Comparison of ENCODE assay signal across 9 cellular contexts in genomic region chr4:133148690-133149363, GRCh38. TPM values are rescaled to one million over a fixed set of nuclear protein-coding genes. Genes with fewer than 3 reads are reported as not detected.
DNase-seq lines count a peak whose midpoint lies in the region; ATAC-seq, FAIRE-seq and TF ChIP-seq lines count a peak whose summit lies in the region.
"Had no signal": no experiment of that assay in that cellular context is flagged by ENCODE, and none has a peak within 500 bp of the region (broad histone marks: within the 10 kb centered on the region; RNA-seq: fewer than 3 reads in every experiment).

Gene PCDH10, plus strand, starts transcription at chr4:133149294. Its CDS starts 847 bp downstream, at chr4:133150141.

- H3K79me2 ChIP-seq in KMS-11 (ENCODE audit: insufficient read depth, low read depth) (no peaks in the 10 kb centered on the region), H1 (ENCODE audit: control insufficient read depth in 1 of 2, insufficient read depth in 2 of 2, low read length in 2 of 2) (no peaks in the 10 kb centered on the region)

- H3K23ac ChIP-seq in H1 (ENCODE audit: insufficient read length), result no peak within 1 kb of the TSS

- H4K20me1 ChIP-seq in BLaER1 treated with 17β-estradiol and CSF1 and Interleukin-3, amounts not matched to agents 10 nM and 100 nM, result no peaks in the 10 kb centered on the region; a peak in 1 of 22 replicates
- no peaks in the 10 kb centered on the region for H4K20me1 ChIP-seq in KMS-11 (ENCODE audit: insufficient read depth)
- H4K20me1 ChIP-seq in H1 (replicated peaks in 1 of 2; ENCODE audit: control insufficient read depth in 1 of 2, insufficient read depth in 2 of 2, low read length in 2 of 2), result peaks cover 3 to 5% of the 10 kb centered on the region in 2 experiments

- peaks cover 55 to 66% (median 61%) of the 10 kb centered on the region in 11 experiments for H3K9me3 ChIP-seq in BLaER1 treated with 17β-estradiol and CSF1 and Interleukin-3, amounts not matched to agents 10 nM and 100 nM (replicated peaks in 1 of 11)
- H3K9me3 ChIP-seq in T-helper 17 cell (ENCODE audit: control insufficient read depth, low read length, poor library complexity, severe bottlenecking) (no peaks in the 10 kb centered on the region), H1 (ENCODE audit: insufficient read depth in 2 of 2, low read depth in 1 of 2, low read length in 1 of 2) (no peaks in the 10 kb centered on the region), liver (ENCODE audit: control insufficient read depth in 4 of 4, low read length in 3 of 4) (no peaks in the 10 kb centered on the region)

- 2% methylated on average over 21 of the region's 38 CpGs; no CpG with 5 or more reads in 1 of the 2 experiments for WGBS in H1 (ENCODE audit: extremely low coverage in 1 of 2, insufficient coverage in 1 of 2, insufficient read length in 1 of 2, insufficient replicate concordance in 2 of 2, low coverage in 1 of 2, low lambda C conversion rate in 2 of 2, missing lambda C conversion rate in 1 of 2), 2 experiments
- 3% methylated on average over 38 of the region's 38 CpGs for WGBS in liver

- H3K56ac ChIP-seq in H1 (replicated peaks; ENCODE audit: insufficient read length, low read depth, low read length), result peak within 1 kb of the TSS; percentile 49

- no peak within 1 kb of the TSS for H3K4ac ChIP-seq in H1 (replicated peaks; ENCODE audit: insufficient read length, low read depth, low read length)

- H3K27ac Mint-ChIP-seq in T-helper 17 cell, result no peak within 1 kb of the TSS

- H3K9ac ChIP-seq in BLaER1 treated with 17β-estradiol and CSF1 and Interleukin-3, amounts not matched to agents 10 nM and 100 nM, result peak within 1 kb of the TSS in 6 of 11 experiments; percentile 8 to 46 (median 34); a peak in 4 of 22 replicates
- peak within 1 kb of the TSS; percentile 18; the same call in 1 of the 2 replicates for H3K9ac ChIP-seq in KMS-11
- peak within 1 kb of the TSS in 1 of 4 experiments; percentile 34; a peak in 2 of 7 replicates for H3K9ac ChIP-seq in H1 (replicated peaks in 1 of 4; ENCODE audit: extremely low read depth in 1 of 4, low read depth in 3 of 4, low read length in 3 of 4)
- H3K9ac ChIP-seq in liver (ENCODE audit: low read depth in 1 of 2, low read length in 2 of 2), result no peak within 1 kb of the TSS

- H3K27ac ChIP-seq in BLaER1 treated with 17β-estradiol and CSF1 and Interleukin-3, amounts not matched to agents 10 nM and 100 nM, result no peak within 1 kb of the TSS
- no peak within 1 kb of the TSS for H3K27ac ChIP-seq in KMS-11
- no peak within 1 kb of the TSS for H3K27ac ChIP-seq in H1 (ENCODE audit: low read depth, low read length)
- H3K27ac ChIP-seq in liver (ENCODE audit: low read depth in 1 of 2, low read length in 2 of 2), result no peak within 1 kb of the TSS

- H2BK20ac ChIP-seq in H1 (ENCODE audit: low read length), result 0 out of 2 replicates have a peak within 1 kb of the TSS, but pooled peaks have one; percentile 36

- peaks cover 4% of the 10 kb centered on the region for H3K36me3 Mint-ChIP-seq in T-helper 17 cell (ENCODE audit: low read depth)
- H3K36me3 Mint-ChIP-seq: IgD-negative memory B cell had no signal

- peaks cover 30 to 49% (median 42%) of the 10 kb centered on the region in 11 experiments for H3K27me3 ChIP-seq in BLaER1 treated with 17β-estradiol and CSF1 and Interleukin-3, amounts not matched to agents 10 nM and 100 nM
- H3K27me3 ChIP-seq in KMS-11 (ENCODE audit: insufficient read depth, low read depth) (no peaks in the 10 kb centered on the region), H1 (replicated peaks in 1 of 4; ENCODE audit: control insufficient read depth in 3 of 4, extremely low read depth in 1 of 4, insufficient read depth in 3 of 4, low read length in 3 of 4) (peaks cover 45 to 69% (median 63%) of the 10 kb centered on the region in 4 experiments; a peak in 6 of 7 replicates), liver (ENCODE audit: control insufficient read depth in 4 of 4, insufficient read depth in 4 of 4, low read length in 3 of 4) (peaks cover 2 to 18% (median 12%) of the 10 kb centered on the region in 4 donors)

- 0 out of 2 replicates have a peak within 1 kb of the TSS, but pooled peaks have one; percentile 9 for H3K18ac ChIP-seq in H1 (ENCODE audit: extremely low read depth, low read length)

- peak in 1 of 2 experiments; percentile 88; a peak in 2 of 3 replicates for TF ChIP-seq POLR2A in H1 (IDR thresholded peaks at IDR 0.05; ENCODE audit: control extremely low read depth in 1 of 2, low read depth in 2 of 2, low read length in 2 of 2)

- peaks cover 8% of the 10 kb centered on the region for H3K4me1 Mint-ChIP-seq in T-helper 17 cell

- no peaks in the 10 kb centered on the region for H3K79me1 ChIP-seq in H1 (ENCODE audit: low read depth, low read length)

- H3K14ac ChIP-seq in H1 (ENCODE audit: insufficient read length), result peak within 1 kb of the TSS; percentile 58

- DNase-seq in T-helper 17 cell, result no peak
- peak; percentile 88 to 99 for DNase-seq in H1 (ENCODE audit: low read depth in 1 of 2, low spot score in 2 of 2)
- peak; percentile 28 for DNase-seq in stimulated activated CD4-positive, alpha-beta T cell treated with anti-CD3 and anti-CD28 coated beads, Interleukin-4, amount 100 ng/mL, for 24 hours

- CTCF ChIA-PET in H1 (lab: Charles Lee; ENCODE audit: partially characterized antibody), result interaction anchor here (0.8 to 2.4 kb wide), 6 partner anchors 25 to 689 kb away, joined by 3 to 10 read pairs (median 4); no protein-coding TSS in a partner anchor

- peaks cover 12 to 28% (median 21%) of the 10 kb centered on the region in 10 experiments; a peak in 17 of 20 replicates for H3K4me1 ChIP-seq in BLaER1 treated with 17β-estradiol and CSF1 and Interleukin-3, amounts not matched to agents 10 nM and 100 nM
- H3K4me1 ChIP-seq in KMS-11 (ENCODE audit: low read depth, poor library complexity, severe bottlenecking), result peaks cover 31% of the 10 kb centered on the region
- H3K4me1 ChIP-seq in H1 (replicated peaks in 1 of 4; ENCODE audit: control insufficient read depth in 3 of 4, insufficient read depth in 4 of 4, low read length in 3 of 4), result peaks cover 5 to 17% (median 15%) of the 10 kb centered on the region in 4 experiments
- peaks cover 9 to 65% (median 33%) of the 10 kb centered on the region in 4 donors for H3K4me1 ChIP-seq in liver (ENCODE audit: control insufficient read depth in 4 of 4, insufficient read depth in 4 of 4, low read length in 3 of 4)

- TF ChIP-seq RAD21 in H1 (IDR thresholded peaks at IDR 0.05 in 1 of 2, conservative IDR thresholded peaks at IDR 0.05 in 1 of 2; ENCODE audit: low read depth in 2 of 2, low read length in 2 of 2) (no peak), liver (IDR thresholded peaks at IDR 0.05) (no peak)

- no peak within 1 kb of the TSS for H2BK120ac ChIP-seq in H1 (replicated peaks; ENCODE audit: low read depth, low read length)

- no peaks in the 10 kb centered on the region for H3K36me3 ChIP-seq in BLaER1 treated with 17β-estradiol and CSF1 and Interleukin-3, amounts not matched to agents 10 nM and 100 nM
- H3K36me3 ChIP-seq in KMS-11 (ENCODE audit: insufficient read depth) (no peaks in the 10 kb centered on the region), H1 (ENCODE audit: control insufficient read depth in 2 of 4, insufficient read depth in 4 of 4, low read length in 3 of 4) (no peaks in the 10 kb centered on the region), liver (ENCODE audit: control insufficient read depth in 4 of 4, insufficient read depth in 3 of 4, low read depth in 1 of 4, low read length in 3 of 4) (no peaks in the 10 kb centered on the region)

- H2BK15ac ChIP-seq in H1 (ENCODE audit: low read length), result 0 out of 2 replicates have a peak within 1 kb of the TSS, but pooled peaks have one; percentile 97

- no peak within 1 kb of the TSS for H2BK12ac ChIP-seq in H1 (ENCODE audit: low read depth, low read length)

- peak; percentile 57 for ATAC-seq in GM19467 (IDR thresholded peaks at IDR 0.05; ENCODE audit: unreplicated experiment)
- peak; percentile 25 for ATAC-seq in T-helper 17 cell
- ATAC-seq in HG02970 (IDR thresholded peaks at IDR 0.05; ENCODE audit: low FRiP score, unreplicated experiment), result no peak

- no peak for TF ChIP-seq EP300 in H1 (IDR thresholded peaks at IDR 0.05; ENCODE audit: borderline replicate concordance in 1 of 2, low read depth in 2 of 2, low read length in 2 of 2)

- H4K8ac ChIP-seq in H1 (ENCODE audit: extremely low read depth, insufficient read depth, low read length), result no peak within 1 kb of the TSS

- H4K91ac ChIP-seq in H1 (replicated peaks; ENCODE audit: insufficient read length, low read length), result no peak within 1 kb of the TSS

- no peak for FAIRE-seq in H1 (lab: Jason Lieb, UNC)

- H3K27me3 Mint-ChIP-seq in T-helper 17 cell, result peaks cover 77% of the 10 kb centered on the region

- H3K4me2 ChIP-seq in BLaER1 treated with 17β-estradiol and CSF1 and Interleukin-3, amounts not matched to agents 10 nM and 100 nM, result peak within 1 kb of the TSS; percentile 33 to 73 (median 67)
- H3K4me2 ChIP-seq in KMS-11, result peak within 1 kb of the TSS; percentile 85
- peak within 1 kb of the TSS; percentile 99 for H3K4me2 ChIP-seq in H1 (ENCODE audit: insufficient read depth in 1 of 2, low read depth in 2 of 2, low read length in 2 of 2)

- H2BK5ac ChIP-seq in H1 (ENCODE audit: low read depth, low read length), result no peak within 1 kb of the TSS

- no peak within 1 kb of the TSS for H2AK5ac ChIP-seq in H1 (ENCODE audit: low read depth, low read length)

- peak within 1 kb of the TSS; percentile 52 for H3K4me3 Mint-ChIP-seq in T-helper 17 cell

- POLR2A ChIA-PET in H1 (lab: Charles Lee; ENCODE audit: partially characterized antibody), result interaction anchor here (0.7 to 1.8 kb wide), 3 partner anchors 17 to 519 kb away, joined by 3 to 7 read pairs (median 3); no protein-coding TSS in a partner anchor

- peak within 1 kb of the TSS; percentile 56 for H2AFZ ChIP-seq in KMS-11 (ENCODE audit: low read depth)
- peak within 1 kb of the TSS; percentile 95 for H2AFZ ChIP-seq in H1 (ENCODE audit: low read length)

- TF ChIP-seq CTCF in KMS-11 (conservative IDR thresholded peaks at IDR 0.05; ENCODE audit: low read depth, low read length) (no peak; the same call in 1 of the 2 replicates), H1 (IDR thresholded peaks at IDR 0.05; ENCODE audit: control extremely low read depth in 1 of 3, insufficient read depth in 1 of 3, low read depth in 1 of 3, low read length in 3 of 3) (no peak), liver (IDR thresholded peaks at IDR 0.05; ENCODE audit: low read depth, low read length, missing input control) (no peak)

- H3K4me3 ChIP-seq in BLaER1 treated with 17β-estradiol and CSF1 and Interleukin-3, amounts not matched to agents 10 nM and 100 nM, result peak within 1 kb of the TSS; percentile 40 to 66 (median 55)
- H3K4me3 ChIP-seq in KMS-11 (IDR thresholded peaks at IDR 0.05; ENCODE audit: insufficient read depth, low read depth, low read length) (peak within 1 kb of the TSS; percentile 21), H1 (ENCODE audit: extremely low read depth in 1 of 4, insufficient read depth in 2 of 4, low read depth in 3 of 4, low read length in 4 of 4) (peak within 1 kb of the TSS; percentile 62 to 67 (median 64)), liver (ENCODE audit: low read depth in 1 of 3, low read length in 3 of 3) (peak within 1 kb of the TSS in 1 of 3 donors; percentile 30)

- H3K23me2 ChIP-seq in H1 (ENCODE audit: low read depth, low read length), result peaks cover 58% of the 10 kb centered on the region

- H4K5ac ChIP-seq in H1 (ENCODE audit: insufficient read length, low read depth, low read length), result no peak within 1 kb of the TSS

RNA-seq across cellular contexts. Expression of gene PCDH10, which starts in this region (rescaled TPM):
- total RNA-seq in T-helper 17 cell, result not detected
- total RNA-seq in H1 (2021; fragmentation: NEBNext Ultra II Directional; extraction: Animal tissue kit (Norgen Biotek cat#: 25700)), result 9.3 and 10.0 TPM in 2 replicates
- polyA plus RNA-seq in H1 (2011; rRNA removed), result 2.2 and 3.0 TPM in 2 replicates
- polyA plus RNA-seq in H1 (2011; cell fraction: cytosol; rRNA removed), result 2.6 TPM
- polyA plus RNA-seq in H1 (2011; cell fraction: nucleus; rRNA removed), result 5.5 TPM
- 1.9 to 3.1 TPM (median 2.6 TPM) in 4 replicates for polyA plus RNA-seq in H1 (2012, experiment 1 of 2)
- 1.1 TPM for polyA plus RNA-seq in H1 (2012, experiment 2 of 2)
- polyA plus RNA-seq in H1 (2013, experiment 1 of 2), result 24.2 TPM
- polyA plus RNA-seq in H1 (2013, experiment 2 of 2), result 22.9 TPM
- polyA minus RNA-seq in H1 (2011; rRNA and poly(A)+ RNA removed), result 5.8 and 6.0 TPM in 2 replicates
- 4.3 TPM for polyA minus RNA-seq in H1 (2011; cell fraction: cytosol; rRNA and poly(A)+ RNA removed)
- 11.5 TPM for polyA minus RNA-seq in H1 (2011; cell fraction: nucleus; rRNA and poly(A)+ RNA removed)
- under 1 TPM; under 0.01 to 0.09 TPM for total RNA-seq in liver
- polyA plus RNA-seq in liver, result under 1 TPM in 1 of 2 donors, not detected in 1; 0.05 TPM
- polyA plus RNA-seq: IgD-negative memory B cell had no signal

Comparison
In these comparisons a context has a peak if more than half of its experiments do, and no peak if none do; other contexts are left out.
1. Peak in ATAC-seq in T-helper 17 cell; RNA of the gene not detected or under 1 TPM.
2. H3K9ac ChIP-seq: peak in BLaER1 treated with 17β-estradiol and CSF1 and Interleukin-3, amounts not matched to agents 10 nM and 100 nM (6 of 11) and KMS-11 (single experiment); none in liver (0 of 2).
3. DNase-seq: peak in H1 (2 of 2) and stimulated activated CD4-positive, alpha-beta T cell treated with anti-CD3 and anti-CD28 coated beads, Interleukin-4, amount 100 ng/mL, for 24 hours (single experiment); none in T-helper 17 cell (0 of 3).
4. Peak in every context shown above with its lines, with median percentiles within 50 percentile points of each other: H3K4me2 ChIP-seq.